ENCODE assay signal across 8 cellular contexts in the genomic region with DNA sequence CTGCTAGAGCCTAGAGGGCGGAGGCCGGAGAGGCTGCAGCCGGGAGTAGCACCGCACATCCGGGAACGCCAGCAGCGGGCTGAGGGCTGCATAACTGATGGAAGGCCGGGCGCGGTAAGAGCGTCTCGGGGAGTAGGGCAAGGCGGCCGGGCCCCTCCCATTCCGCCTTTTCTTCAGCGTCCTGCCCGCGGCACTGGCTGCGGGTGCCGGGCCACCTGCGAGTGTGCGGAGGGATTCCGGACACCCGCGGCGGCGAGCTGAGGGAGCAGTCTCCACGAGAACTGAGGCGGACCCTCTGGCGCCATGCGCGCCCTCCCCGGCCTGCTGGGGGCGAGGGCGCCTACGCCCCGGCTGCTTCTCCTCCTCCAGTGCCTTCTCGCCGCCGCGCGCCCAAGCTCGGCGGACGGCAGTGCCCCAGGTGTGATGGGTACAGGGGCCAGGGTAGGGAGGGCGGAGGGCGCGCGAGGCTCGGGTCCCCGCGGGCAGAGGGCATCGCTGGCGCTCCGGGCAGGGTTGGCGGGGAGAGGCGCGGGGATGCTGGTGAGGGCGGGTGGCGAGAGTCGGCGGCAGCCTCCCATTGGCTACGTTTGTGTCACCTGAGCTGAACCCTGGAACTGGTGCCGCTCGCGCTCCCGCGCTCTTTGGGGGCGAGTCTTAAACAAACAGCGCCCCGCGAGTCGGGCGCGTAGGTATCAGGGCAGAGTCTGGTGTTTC.
DNase-seq lines count a peak whose midpoint lies in the region; ATAC-seq and TF ChIP-seq lines count a peak whose summit lies in the region.

No MANE protein-coding gene starts in this region.

- DNase-seq in NCI-H146 (lab: John Stamatoyannopoulos, UW) (peak; percentile 66), chondrocyte (ENCODE audit: low spot score) (peak; percentile 90), lower leg skin (ENCODE audit: low spot score in 2 of 2) (peak in 1 of 2 donors; percentile 89), NCI-H2196 (lab: John Stamatoyannopoulos, UW; ENCODE audit: unreplicated experiment) (no peak)
- DNase-seq in activated CD4-positive, alpha-beta T cell treated with anti-CD3 and anti-CD28 coated beads for 4 hours = peak; percentile 84 to 88
- DNase-seq in stimulated activated CD4-positive, alpha-beta T cell treated with anti-CD3 and anti-CD28 coated beads, TNF-alpha, amount 100 ng/mL, for 4 hours (ENCODE audit: low read depth in 3 of 3) = peak; percentile 68 to 77 (median 76)

- in situ Hi-C loops in GM18951 (cut with MboI; ENCODE audit: low sequenced_read_pairs, unreplicated experiment) = no loop called here

- 4% methylated on average over 35 to 53 of the region's 75 CpGs for WGBS in lower leg skin, 2 donors

- TF ChIP-seq CTCF in chondrocyte (IDR thresholded peaks at IDR 0.05) (peak; percentile 28), lower leg skin (IDR thresholded peaks at IDR 0.05) (no peak)

- H3K9me3 Mint-ChIP-seq in chondrocyte (ENCODE audit: low read depth) = peaks cover 3% of the 10 kb centered on the region

- TF ChIP-seq POLR2A in GM18951 (IDR thresholded peaks at IDR 0.05; ENCODE audit: extremely low read depth, insufficient read depth, insufficient read length) (peak; percentile 44), lower leg skin (IDR thresholded peaks at IDR 0.05) (no peak)

- intact Hi-C loops in lower leg skin (cut with DNase I; ENCODE audit: low total_unique reads) = no loop called here

- H3K36me3 Mint-ChIP-seq in chondrocyte (ENCODE audit: low read depth) = no peaks in the 10 kb centered on the region

- H3K4me1 Mint-ChIP-seq in chondrocyte (ENCODE audit: low read depth) = peaks cover 8% of the 10 kb centered on the region

- H3K4me3 ChIP-seq in lower leg skin (ENCODE audit: low read depth, poor library complexity, severe bottlenecking) = peak overlapping the region; percentile 16

- no peak for ATAC-seq in HG03439 (IDR thresholded peaks at IDR 0.05; ENCODE audit: unreplicated experiment)

- no peaks in the 10 kb centered on the region for H3K27me3 Mint-ChIP-seq in chondrocyte (ENCODE audit: low read depth)

- H3K27ac Mint-ChIP-seq in chondrocyte (ENCODE audit: unreplicated experiment) = no peak overlapping the region

- peak overlapping the region; percentile 86 for H3K4me3 Mint-ChIP-seq in chondrocyte (ENCODE audit: unreplicated experiment)
